17 cellular contexts compared by ENCODE assay signal in the genomic region with DNA sequence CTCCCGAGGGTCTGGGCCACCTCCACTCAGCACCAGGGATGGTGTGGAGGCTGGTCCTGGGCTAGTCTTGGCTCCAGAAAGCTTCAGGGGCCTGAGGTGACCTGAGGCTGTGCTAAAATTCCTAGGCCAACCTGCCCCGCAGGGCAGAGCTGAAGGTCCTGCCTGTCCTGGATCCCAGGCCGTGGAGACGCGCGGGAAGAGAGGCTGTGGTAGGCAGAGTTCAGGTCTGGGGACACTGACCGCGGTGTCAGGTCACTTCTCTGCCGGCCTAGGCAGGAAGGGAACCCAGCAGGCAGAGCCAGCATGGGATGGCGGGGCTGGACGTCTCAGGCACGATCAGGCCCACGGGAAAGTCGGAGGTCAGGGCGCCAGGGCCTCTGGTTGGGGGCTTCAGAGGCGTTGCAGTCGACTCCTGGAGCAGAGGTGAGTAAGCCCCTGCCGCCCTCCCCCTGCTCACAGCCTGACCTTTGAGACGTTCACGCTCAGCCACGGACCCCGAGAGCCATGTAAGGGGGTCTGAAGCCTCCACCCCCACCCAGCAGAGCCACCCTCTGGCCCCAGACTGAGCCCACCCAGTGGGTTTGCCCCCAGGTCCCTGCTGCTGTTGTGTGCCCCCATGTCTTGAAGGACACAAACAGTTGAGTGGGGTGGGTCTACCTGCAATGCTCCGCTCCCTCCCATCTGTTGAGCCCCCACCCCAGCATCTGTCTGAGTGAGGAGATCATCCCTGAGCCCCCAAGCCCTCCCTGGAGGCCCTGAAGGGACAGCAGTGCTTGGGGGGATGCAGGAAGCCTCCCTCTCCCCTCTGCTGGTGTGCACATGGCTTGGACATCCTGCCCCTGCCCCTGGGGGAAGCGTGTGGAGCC.
A peak's percentile ranks its signal among the peaks of the same experiment; 100 is the strongest.
DNase-seq lines count a peak whose midpoint lies in the region; ATAC-seq, FAIRE-seq and TF ChIP-seq lines count a peak whose summit lies in the region.
"Had no signal": no experiment of that assay in that cellular context is flagged by ENCODE, and none has a peak within 500 bp of the region (broad histone marks: within the 10 kb centered on the region; RNA-seq: fewer than 3 reads in every experiment).

No MANE protein-coding gene starts in this region.

- H3K4me3 ChIP-seq in liver (ENCODE audit: low read depth in 1 of 3, low read length in 3 of 3): peak overlapping the region in 1 of 3 donors; percentile 4
- H3K4me3 ChIP-seq: gastroesophageal sphincter, SJSA1 had no signal

- FAIRE-seq in urothelium cell line (lab: Jason Lieb, UNC): no peak

- TF ChIP-seq CTCF in WTC11 (IDR thresholded peaks at IDR 0.05) (no peak), liver (IDR thresholded peaks at IDR 0.05; ENCODE audit: low read depth, low read length, missing input control) (no peak), MCF 10A (IDR thresholded peaks at IDR 0.05; ENCODE audit: unreplicated experiment) (no peak)

- no peak overlapping the region for H3K9ac ChIP-seq in liver (ENCODE audit: low read depth in 1 of 2, low read length in 2 of 2)

- H3K36me3 Mint-ChIP-seq in WTC11 (no peaks in the 10 kb centered on the region), MCF 10A (ENCODE audit: insufficient read depth, unreplicated experiment) (no peaks in the 10 kb centered on the region)
- H3K36me3 Mint-ChIP-seq: CD4-positive, alpha-beta memory T cell had no signal

- no peak for TF ChIP-seq RAD21 in liver (IDR thresholded peaks at IDR 0.05)

- H3K27ac ChIP-seq in liver (ENCODE audit: low read depth in 1 of 2, low read length in 2 of 2): peak overlapping the region; percentile 57 to 74
- H3K27ac ChIP-seq: gastroesophageal sphincter, SJSA1 had no signal

- H3K9me3 ChIP-seq in liver (ENCODE audit: control insufficient read depth in 4 of 4, low read length in 3 of 4): no peaks in the 10 kb centered on the region
- H3K9me3 ChIP-seq: gastroesophageal sphincter, SJSA1 had no signal

- no peak overlapping the region for H3K27ac Mint-ChIP-seq in WTC11
- H3K27ac Mint-ChIP-seq in MCF 10A (ENCODE audit: low read depth, unreplicated experiment): no peak overlapping the region
- H3K27ac Mint-ChIP-seq: activated T-helper 1 cell treated with anti-CD3 and anti-CD28 coated beads, Interleukin-12 subunit alpha, Interleukin-12 subunit beta, Interleukin-2, Interleukin-4 antibody, amounts not matched to agents 30 ng/mL and 10 ng/mL and 1 ng/mL, durations not matched to agents 14 hours and 24 hours and 36 hours; CD4-positive, alpha-beta memory T cell had no signal

- no peaks in the 10 kb centered on the region for H3K36me3 ChIP-seq in liver (ENCODE audit: control insufficient read depth in 4 of 4, insufficient read depth in 3 of 4, low read depth in 1 of 4, low read length in 3 of 4)
- H3K36me3 ChIP-seq: gastroesophageal sphincter, SJSA1 had no signal

- no peak for ATAC-seq in WTC11
- no peak for ATAC-seq in sciatic nerve
- ATAC-seq: gastroesophageal sphincter had no signal

- DNase-seq in NCI-H524 (lab: John Stamatoyannopoulos, UW): peak; percentile 17 to 61
- no peak for DNase-seq in NCI-H524 treated with DMSO at 0.1 percent for 48 hours (lab: John Stamatoyannopoulos, UW)
- DNase-seq in WTC11 (ENCODE audit: low spot score): peak; percentile 10
- peak; percentile 48 for DNase-seq in sciatic nerve (ENCODE audit: low spot score)
- no peak for DNase-seq in NCI-H345 (lab: John Stamatoyannopoulos, UW)
- no peak for DNase-seq in urothelium cell line (ENCODE audit: low spot score)
- no peak for DNase-seq in MCF 10A (ENCODE audit: unreplicated experiment)
- DNase-seq: 8988T; activated CD4-positive, alpha-beta T cell treated with anti-CD3 and anti-CD28 coated beads, Interleukin-2, amount 50 U/mL, for 4 hours; CD4-positive, alpha-beta memory T cell; EL; NCI-H1417 treated with DMSO at 0.1 percent for 48 hours; T1000 had no signal

- BruUV-seq in MCF 10A (replicated peaks; lab: Mats Ljungman, UMichigan): no TSS peak

- H3K4me1 ChIP-seq in liver (ENCODE audit: control insufficient read depth in 4 of 4, insufficient read depth in 4 of 4, low read length in 3 of 4): peaks cover 23 to 38% (median 33%) of the 10 kb centered on the region in 4 donors
- H3K4me1 ChIP-seq: SJSA1 had no signal

- H3K9me3 Mint-ChIP-seq in WTC11: peaks cover 4% of the 10 kb centered on the region
- no peaks in the 10 kb centered on the region for H3K9me3 Mint-ChIP-seq in MCF 10A (ENCODE audit: unreplicated experiment)
- H3K9me3 Mint-ChIP-seq: activated T-helper 1 cell treated with anti-CD3 and anti-CD28 coated beads, Interleukin-12 subunit alpha, Interleukin-12 subunit beta, Interleukin-2, Interleukin-4 antibody, amounts not matched to agents 30 ng/mL and 10 ng/mL and 1 ng/mL, durations not matched to agents 14 hours and 24 hours and 36 hours had no signal

- H3K27me3 Mint-ChIP-seq in WTC11 (ENCODE audit: low read depth): no peaks in the 10 kb centered on the region
- peaks cover 40% of the 10 kb centered on the region for H3K27me3 Mint-ChIP-seq in MCF 10A (ENCODE audit: insufficient read depth, unreplicated experiment)

- 29% methylated on average over 24 of the region's 24 CpGs for WGBS in liver

- H3K27me3 ChIP-seq in liver (ENCODE audit: control insufficient read depth in 4 of 4, insufficient read depth in 4 of 4, low read length in 3 of 4): no peaks in the 10 kb centered on the region
- H3K27me3 ChIP-seq: SJSA1 had no signal

- POLR2A ChIA-PET in WTC11 (lab: Charles Lee) (no interaction called here), MCF 10A (lab: Yijun Ruan, JAX) (no interaction called here)

- intact Hi-C loops in sciatic nerve (cut with DNase I): no loop called here
- intact Hi-C loops in MCF 10A (cut with micrococcal nuclease): no loop called here

- H3K4me1 Mint-ChIP-seq in WTC11 (peaks cover 2% of the 10 kb centered on the region; the same call in 1 of the 2 replicates), MCF 10A (ENCODE audit: insufficient read depth, unreplicated experiment) (peaks cover 8% of the 10 kb centered on the region)
- H3K4me1 Mint-ChIP-seq: CD4-positive, alpha-beta memory T cell had no signal

- CTCF ChIA-PET in WTC11 (lab: Charles Lee) (no interaction called here), MCF 10A (lab: Yijun Ruan, JAX) (no interaction called here)

- H3K4me3 Mint-ChIP-seq in WTC11 (no peak overlapping the region), MCF 10A (ENCODE audit: unreplicated experiment) (no peak overlapping the region)
- H3K4me3 Mint-ChIP-seq: activated T-helper 1 cell treated with anti-CD3 and anti-CD28 coated beads, Interleukin-12 subunit alpha, Interleukin-12 subunit beta, Interleukin-2, Interleukin-4 antibody, amounts not matched to agents 30 ng/mL and 10 ng/mL and 1 ng/mL, durations not matched to agents 14 hours and 24 hours and 36 hours; CD4-positive, alpha-beta memory T cell had no signal

TF ChIP-seq in WTC11, 78 proteins besides CTCF, POLR2A, EP300 and RAD21 (continues in another document):
- no peak for TF ChIP-seq ZNF425 (CRISPR knock-in tag; conservative IDR thresholded peaks at IDR 0.05)
- TF ChIP-seq E2F5 (CRISPR knock-in tag; IDR thresholded peaks at IDR 0.05): no peak

TF ChIP-seq in liver, 16 proteins besides CTCF, POLR2A, EP300 and RAD21:
- TF ChIP-seq GABPA (IDR thresholded peaks at IDR 0.05 in 1 of 2, conservative IDR thresholded peaks at IDR 0.05 in 1 of 2): peak in 1 of 2 donors; percentile 34
- TF ChIP-seq YY1 (IDR thresholded peaks at IDR 0.05): peak; percentile 44
- peak; percentile 27 for TF ChIP-seq HNF4G (IDR thresholded peaks at IDR 0.05)
- TF ChIP-seq HNF4A (conservative IDR thresholded peaks at IDR 0.05): peak; percentile 81 to 86
- no peak for TF ChIP-seq FOXA1 (IDR thresholded peaks at IDR 0.05)
- peak; percentile 88 for TF ChIP-seq SP1 (IDR thresholded peaks at IDR 0.05)
- no peak for TF ChIP-seq MAX (IDR thresholded peaks at IDR 0.05)
- TF ChIP-seq NR2F2 (IDR thresholded peaks at IDR 0.05): peak; percentile 56
- TF ChIP-seq RXRA (IDR thresholded peaks at IDR 0.05): peak; percentile 100
- TF ChIP-seq EGR1 (IDR thresholded peaks at IDR 0.05; ENCODE audit: low read depth in 2 of 2): peak in 1 of 2 donors; percentile 27

Comparison
In these comparisons a context has a peak if more than half of its experiments do, and no peak if none do; other contexts are left out.
1. DNase-seq: peak in NCI-H524 (2 of 2), WTC11 (single experiment) and sciatic nerve (single experiment); none in NCI-H524 treated with DMSO at 0.1 percent for 48 hours (single experiment), NCI-H345 (single experiment), urothelium cell line (single experiment) and MCF 10A (single experiment).